Comparison of ENCODE assay signal across 8 cellular contexts in genomic region chr20:43938932-43939761, GRCh38. TPM values are rescaled to one million over a fixed set of nuclear protein-coding genes. Genes with fewer than 3 reads are reported as not detected.
DNase-seq lines count a peak whose midpoint lies in the region; ATAC-seq and TF ChIP-seq lines count a peak whose summit lies in the region.

No MANE protein-coding gene starts in this region.

- H3K4me1 ChIP-seq in left ventricle myocardium inferior: peaks cover 37% of the 10 kb centered on the region
- H3K4me1 ChIP-seq in upper lobe of left lung: peaks cover 62 to 73% (median 68%) of the 10 kb centered on the region in 4 donors

- ATAC-seq in upper lobe of left lung (ENCODE audit: low FRiP score in 2 of 2): peak; percentile 79
- ATAC-seq in GM19397 (IDR thresholded peaks at IDR 0.05; ENCODE audit: unreplicated experiment): no peak
- ATAC-seq in GM18868 (IDR thresholded peaks at IDR 0.05; ENCODE audit: unreplicated experiment): no peak

- intact Hi-C loops in left ventricle myocardium inferior (cut with micrococcal nuclease): no loop called here

- no peaks in the 10 kb centered on the region for H3K36me3 ChIP-seq in left ventricle myocardium inferior
- H3K36me3 ChIP-seq in upper lobe of left lung: no peaks in the 10 kb centered on the region

- H3K4me3 ChIP-seq in left ventricle myocardium inferior (no peak overlapping the region), upper lobe of left lung (no peak overlapping the region)

- H3K27ac ChIP-seq in left ventricle myocardium inferior (replicated peaks): no peak overlapping the region
- peak overlapping the region in 2 of 4 donors; percentile 17 to 27 for H3K27ac ChIP-seq in upper lobe of left lung

- H3K9me3 ChIP-seq in left ventricle myocardium inferior (replicated peaks) (no peaks in the 10 kb centered on the region), upper lobe of left lung (no peaks in the 10 kb centered on the region)

- TF ChIP-seq CTCF in left ventricle myocardium inferior (IDR thresholded peaks at IDR 0.05; ENCODE audit: borderline replicate concordance) (no peak), upper lobe of left lung (IDR thresholded peaks at IDR 0.05) (no peak)

- DNase-seq in NCI-H2029 (lab: John Stamatoyannopoulos, UW) (peak; percentile 22), NCI-H2029 treated with DMSO at 0.1 percent for 48 hours (lab: John Stamatoyannopoulos, UW) (no peak), T1000 (lab: John Stamatoyannopoulos, UW) (peak; percentile 91), left ventricle myocardium inferior (peak; percentile 42), upper lobe of left lung (peak in 1 of 2 donors; percentile 81), KG1 (lab: John Stamatoyannopoulos, UW) (no peak)

- WGBS in upper lobe of left lung, 2 donors: 29 to 35% methylated on average over 7 to 9 of the region's 9 CpGs

- TF ChIP-seq POLR2A in upper lobe of left lung (IDR thresholded peaks at IDR 0.05): no peak

- TF ChIP-seq EP300 in upper lobe of left lung (IDR thresholded peaks at IDR 0.05): no peak

- H3K27me3 ChIP-seq in left ventricle myocardium inferior (ENCODE audit: low read depth): peaks cover 36% of the 10 kb centered on the region
- no peaks in the 10 kb centered on the region for H3K27me3 ChIP-seq in upper lobe of left lung

RNA-seq across cellular contexts. Expression of gene TOX2, which starts 24.5 kb away (rescaled TPM):
- total RNA-seq in left ventricle myocardium inferior (0.30 TPM), upper lobe of left lung (10 to 100 TPM in 5 of 6 donors, 1 to 10 TPM in 1; 7.2 to 29.3 (median 23.7) TPM)

Comparison
In these comparisons a context has a peak if more than half of its experiments do, and no peak if none do; other contexts are left out.
1. DNase-seq: peak in NCI-H2029 (single experiment), T1000 (single experiment) and left ventricle myocardium inferior (single experiment); none in NCI-H2029 treated with DMSO at 0.1 percent for 48 hours (single experiment) and KG1 (single experiment).
2. ATAC-seq: peak in upper lobe of left lung (2 of 2); none in GM19397 (single experiment) and GM18868 (single experiment).